ENCODE assay signal across 26 cellular contexts in the genomic region with DNA sequence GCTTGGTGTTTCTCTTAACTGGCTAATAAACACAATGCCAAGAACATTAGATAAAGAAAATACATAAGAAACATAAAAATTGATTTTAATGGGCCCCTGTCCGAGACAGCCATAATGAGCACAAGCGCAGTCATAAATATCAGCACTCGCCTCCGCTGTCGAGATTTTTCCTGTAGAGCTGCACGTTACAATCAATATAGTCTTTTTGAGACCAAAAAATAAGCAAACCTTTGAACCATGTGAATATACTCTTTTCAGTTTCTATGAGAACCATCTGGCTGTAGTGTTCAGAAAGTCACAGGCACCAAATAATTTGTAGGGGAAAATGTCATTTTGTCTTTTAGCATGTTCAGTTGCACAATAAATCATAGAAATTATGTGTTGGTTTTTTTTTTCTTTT.
DNase-seq lines count a peak whose midpoint lies in the region; ATAC-seq, FAIRE-seq and TF ChIP-seq lines count a peak whose summit lies in the region.
"Had no signal": no experiment of that assay in that cellular context is flagged by ENCODE, and none has a peak within 500 bp of the region (broad histone marks: within the 10 kb centered on the region; RNA-seq: fewer than 3 reads in every experiment).

No MANE protein-coding gene starts in this region.

- H3K27ac ChIP-seq in A673 (ENCODE audit: low read depth, low read length, poor library complexity, severe bottlenecking) (no peak overlapping the region), HepG2 (ENCODE audit: extremely low read length, insufficient read depth, low read length) (no peak overlapping the region), right lobe of liver (peak overlapping the region in 1 of 3 donors; percentile 1)
- H3K27ac ChIP-seq: 22Rv1, A549, BLaER1 had no signal

- peaks cover 24% of the 10 kb centered on the region for H3K4me1 Mint-ChIP-seq in nephron
- no peaks in the 10 kb centered on the region for H3K4me1 Mint-ChIP-seq in Caco-2 (ENCODE audit: low read depth, unreplicated experiment)
- H3K4me1 Mint-ChIP-seq in activated T-helper 17 cell treated with anti-CD3 and anti-CD28 coated beads, Interleukin-2, amount 50 U/mL, for 72 hours = peaks cover 5% of the 10 kb centered on the region

- ATAC-seq in HepG2 (no peak), right lobe of liver (peak; percentile 47 to 82 (median 72)), GM21576 (IDR thresholded peaks at IDR 0.05; ENCODE audit: unreplicated experiment) (no peak)
- ATAC-seq in activated T-helper 17 cell treated with anti-CD3 and anti-CD28 coated beads, Interleukin-2, amount 50 U/mL, for 72 hours (replicated peaks) = no peak
- ATAC-seq: A549 had no signal

- H3K36me3 Mint-ChIP-seq in nephron (ENCODE audit: low read depth) (peaks cover 22% of the 10 kb centered on the region), Caco-2 (ENCODE audit: insufficient read depth, unreplicated experiment) (peaks cover 38% of the 10 kb centered on the region)
- H3K36me3 Mint-ChIP-seq in activated T-helper 17 cell treated with anti-CD3 and anti-CD28 coated beads, Interleukin-2, amount 50 U/mL, for 72 hours (ENCODE audit: low read depth) = peaks cover 55% of the 10 kb centered on the region

- H3K27me3 ChIP-seq in A673 (replicated peaks; ENCODE audit: insufficient read depth, low read depth, low read length, poor library complexity) = no peaks in the 10 kb centered on the region
- H3K27me3 ChIP-seq in HepG2 (ENCODE audit: control insufficient read depth in 1 of 2, insufficient read depth in 2 of 2, low read length in 2 of 2) = no peaks in the 10 kb centered on the region
- no peaks in the 10 kb centered on the region for H3K27me3 ChIP-seq in right lobe of liver
- H3K27me3 ChIP-seq in Caco-2 (replicated peaks; ENCODE audit: control insufficient read depth, insufficient read depth, low read length) = no peaks in the 10 kb centered on the region
- H3K27me3 ChIP-seq: BE2C, BLaER1 had no signal

- no peak overlapping the region for H3K4me3 ChIP-seq in A673 (ENCODE audit: low read depth, low read length, poor library complexity, severe bottlenecking)
- no peak overlapping the region for H3K4me3 ChIP-seq in HepG2 (replicated peaks in 1 of 3; ENCODE audit: insufficient read depth in 1 of 3, low read depth in 2 of 3, low read length in 3 of 3)
- no peak overlapping the region for H3K4me3 ChIP-seq in right lobe of liver
- no peak overlapping the region for H3K4me3 ChIP-seq in Caco-2 (ENCODE audit: low read depth, low read length)
- H3K4me3 ChIP-seq: A549, BLaER1 had no signal

- DNase-seq in A673 (ENCODE audit: low spot score) = no peak
- no peak for DNase-seq in HepG2 (ENCODE audit: low spot score)
- peak in 1 of 3 donors; percentile 23 for DNase-seq in right lobe of liver
- no peak for DNase-seq in Caco-2
- DNase-seq in activated naive CD4-positive, alpha-beta T cell treated with anti-CD3 and anti-CD28 coated beads, Interleukin-2, amount 50 U/mL, for 16 hours = no peak
- DNase-seq: ACHN; BE2C; C1 segment of cervical spinal cord; Calu3; CD4-positive, alpha-beta memory T cell; CD4-positive, CD25-positive, alpha-beta regulatory T cell; CD8-positive, alpha-beta memory T cell; COR-L47; DMS79 treated with DMSO at 0.1 percent for 48 hours; GF-D8 had no signal

- TF ChIP-seq POLR2A in HepG2 (IDR thresholded peaks at IDR 0.05; ENCODE audit: insufficient read depth in 1 of 2, low read depth in 2 of 2, low read length in 2 of 2) = no peak
- no peak for TF ChIP-seq POLR2A in right lobe of liver (IDR thresholded peaks at IDR 0.05)

- H3K27me3 Mint-ChIP-seq in nephron (ENCODE audit: low read depth) (peaks cover 4% of the 10 kb centered on the region), Caco-2 (ENCODE audit: insufficient read depth, unreplicated experiment) (no peaks in the 10 kb centered on the region)
- no peaks in the 10 kb centered on the region for H3K27me3 Mint-ChIP-seq in activated T-helper 17 cell treated with anti-CD3 and anti-CD28 coated beads, Interleukin-2, amount 50 U/mL, for 72 hours
- H3K27me3 Mint-ChIP-seq: CD4-positive, alpha-beta memory T cell; CD4-positive, CD25-positive, alpha-beta regulatory T cell; CD8-positive, alpha-beta memory T cell had no signal

- no peak overlapping the region for H3K9ac ChIP-seq in HepG2 (ENCODE audit: insufficient read depth, low read depth, low read length)
- H3K9ac ChIP-seq: BLaER1 had no signal

- H3K27ac Mint-ChIP-seq in nephron (peak overlapping the region in 2 of 3 experiments; percentile 8 to 31), Caco-2 (ENCODE audit: unreplicated experiment) (no peak overlapping the region)
- H3K27ac Mint-ChIP-seq in activated T-helper 17 cell treated with anti-CD3 and anti-CD28 coated beads, Interleukin-2, amount 50 U/mL, for 72 hours = no peak overlapping the region
- H3K27ac Mint-ChIP-seq: CD4-positive, alpha-beta memory T cell; CD4-positive, CD25-positive, alpha-beta regulatory T cell; CD8-positive, alpha-beta memory T cell had no signal

- peaks cover 2% of the 10 kb centered on the region for H3K9me3 Mint-ChIP-seq in nephron
- no peaks in the 10 kb centered on the region for H3K9me3 Mint-ChIP-seq in Caco-2 (ENCODE audit: unreplicated experiment)
- H3K9me3 Mint-ChIP-seq in activated T-helper 17 cell treated with anti-CD3 and anti-CD28 coated beads, Interleukin-2, amount 50 U/mL, for 72 hours = no peaks in the 10 kb centered on the region
- H3K9me3 Mint-ChIP-seq: CD4-positive, CD25-positive, alpha-beta regulatory T cell had no signal

- H3K9me3 ChIP-seq in A673 (ENCODE audit: low read depth, low read length, poor library complexity, severe bottlenecking) (no peaks in the 10 kb centered on the region), HepG2 (ENCODE audit: low read length) (peaks cover 9% of the 10 kb centered on the region; the same call in 1 of the 2 replicates), right lobe of liver (no peaks in the 10 kb centered on the region), Caco-2 (0 out of 2 replicates have a peak, but pooled peaks cover 2% of the 10 kb centered on the region)
- H3K9me3 ChIP-seq: A549, BE2C had no signal

- H2AFZ ChIP-seq in HepG2 (ENCODE audit: low read length) = no peak overlapping the region

- in situ Hi-C loops in HepG2 (cut with HindIII; ENCODE audit: extremely low pct_ligation_motif_present, low pct_unique_long_range_greater_than_20kb) = no loop called here

- H3K4me2 ChIP-seq in HepG2 (ENCODE audit: low read depth, low read length) = no peak overlapping the region
- H3K4me2 ChIP-seq: A549, BLaER1 had no signal

- H3K4me3 Mint-ChIP-seq in nephron (no peak overlapping the region), Caco-2 (ENCODE audit: unreplicated experiment) (no peak overlapping the region)
- no peak overlapping the region for H3K4me3 Mint-ChIP-seq in activated T-helper 17 cell treated with anti-CD3 and anti-CD28 coated beads, Interleukin-2, amount 50 U/mL, for 72 hours
- H3K4me3 Mint-ChIP-seq: CD14-positive monocyte; CD4-positive, alpha-beta memory T cell; CD4-positive, CD25-positive, alpha-beta regulatory T cell; CD8-positive, alpha-beta memory T cell had no signal

- H3K79me2 ChIP-seq in HepG2 (ENCODE audit: insufficient read depth, low read length) = no peaks in the 10 kb centered on the region

- CTCF ChIA-PET in A673 (lab: Charles Lee) (no interaction called here), HepG2 (lab: Yijun Ruan, JAX; ENCODE audit: low intra/inter-chr PET ratio, low total read pairs) (no interaction called here), Caco-2 (lab: Charles Lee) (no interaction called here)

- no peak for FAIRE-seq in HepG2 (lab: Jason Lieb, UNC)
- FAIRE-seq: A549, D721Med, G401.6, GM12891, GM19239 had no signal

- 76% methylated on average over 6 of the region's 6 CpGs for WGBS in HepG2 (ENCODE audit: low lambda C conversion rate)
- WGBS in right lobe of liver (ENCODE audit: insufficient coverage, low coverage, low lambda C conversion rate, missing lambda C conversion rate) = 33% methylated on average over 6 of the region's 6 CpGs

- TF ChIP-seq CTCF in A673 (conservative IDR thresholded peaks at IDR 0.05; ENCODE audit: low read depth, low read length) (no peak), HepG2 (CRISPR knock-in tag; IDR thresholded peaks at IDR 0.05) (no peak), right lobe of liver (IDR thresholded peaks at IDR 0.05) (no peak), nephron (IDR thresholded peaks at IDR 0.05; ENCODE audit: unreplicated experiment in 3 of 3) (no peak), Caco-2 (IDR thresholded peaks at IDR 0.05; ENCODE audit: insufficient read depth in 1 of 2, low read depth in 1 of 2, low read length in 1 of 2, severe bottlenecking in 1 of 2, unreplicated experiment in 1 of 2) (no peak)

- no peak for TF ChIP-seq EP300 in HepG2 (IDR thresholded peaks at IDR 0.05; ENCODE audit: low read depth in 2 of 2, low read length in 2 of 2)
- TF ChIP-seq EP300 in HepG2 (CRISPR knock-in tag; IDR thresholded peaks at IDR 0.05; ENCODE audit: borderline replicate concordance) = no peak

- intact Hi-C loops in A673 (cut with micrococcal nuclease; ENCODE audit: unreplicated experiment) (no loop called here), HepG2 (cut with micrococcal nuclease; ENCODE audit: unreplicated experiment) (no loop called here), right lobe of liver (cut with DNase I) (no loop called here), Caco-2 (cut with micrococcal nuclease; ENCODE audit: unreplicated experiment) (no loop called here)

- H3K4me1 ChIP-seq in A673 (ENCODE audit: insufficient read depth, low read length, poor library complexity, severe bottlenecking) = no peaks in the 10 kb centered on the region
- 0 out of 2 replicates have a peak, but pooled peaks cover under 1% of the 10 kb centered on the region for H3K4me1 ChIP-seq in HepG2 (ENCODE audit: insufficient read depth, low read length)
- peaks cover 0 to 11% (median 4%) of the 10 kb centered on the region in 4 donors for H3K4me1 ChIP-seq in right lobe of liver
- H3K4me1 ChIP-seq in Caco-2 = peaks cover 5% of the 10 kb centered on the region
- H3K4me1 ChIP-seq: A549, BE2C had no signal

- H4K20me1 ChIP-seq in HepG2 (ENCODE audit: insufficient read depth, low read length) = no peaks in the 10 kb centered on the region
- H4K20me1 ChIP-seq: BLaER1 had no signal

- no peak for TF ChIP-seq RAD21 in HepG2 (CRISPR knock-in tag; IDR thresholded peaks at IDR 0.05)

- POLR2A ChIA-PET in A673 (lab: Charles Lee; ENCODE audit: low non-redundant PET) = no interaction called here
- POLR2A ChIA-PET in HepG2 (lab: Yijun Ruan, JAX) = no interaction called here
- POLR2A ChIA-PET in Caco-2 (lab: Charles Lee) = no interaction called here

- H3K36me3 ChIP-seq in A673 (ENCODE audit: insufficient read depth, low read length, poor library complexity, severe bottlenecking) = no peaks in the 10 kb centered on the region
- no peaks in the 10 kb centered on the region for H3K36me3 ChIP-seq in HepG2 (replicated peaks in 1 of 2; ENCODE audit: control insufficient read depth in 1 of 2, insufficient read depth in 2 of 2, low read length in 2 of 2)
- H3K36me3 ChIP-seq in right lobe of liver = no peaks in the 10 kb centered on the region
- no peaks in the 10 kb centered on the region; the same call in 1 of the 2 replicates for H3K36me3 ChIP-seq in Caco-2 (ENCODE audit: control insufficient read depth, insufficient read depth, low read length)
- H3K36me3 ChIP-seq: BE2C had no signal

- BruUV-seq in A673 (replicated peaks; lab: Mats Ljungman, UMichigan) (TSS peak; percentile 41), HepG2 (replicated peaks; lab: Mats Ljungman, UMichigan) (TSS peak; percentile 55), Caco-2 (replicated peaks; lab: Mats Ljungman, UMichigan) (no TSS peak)

TF ChIP-seq in HepG2, 621 proteins besides CTCF, POLR2A, EP300 and RAD21 (continues in another document):
- no peak for TF ChIP-seq SMARCC2 (IDR thresholded peaks at IDR 0.05)

Comparison
In these comparisons a context has a peak if more than half of its experiments do, and no peak if none do; other contexts are left out.
1. ATAC-seq: peak in right lobe of liver (4 of 4); none in HepG2 (single experiment), activated T-helper 17 cell treated with anti-CD3 and anti-CD28 coated beads, Interleukin-2, amount 50 U/mL, for 72 hours (single experiment) and GM21576 (single experiment).
2. H3K27ac Mint-ChIP-seq: peak in nephron (2 of 3); none in Caco-2 (single experiment) and activated T-helper 17 cell treated with anti-CD3 and anti-CD28 coated beads, Interleukin-2, amount 50 U/mL, for 72 hours (single experiment).